18 cellular contexts compared by ENCODE assay signal in the genomic region with DNA sequence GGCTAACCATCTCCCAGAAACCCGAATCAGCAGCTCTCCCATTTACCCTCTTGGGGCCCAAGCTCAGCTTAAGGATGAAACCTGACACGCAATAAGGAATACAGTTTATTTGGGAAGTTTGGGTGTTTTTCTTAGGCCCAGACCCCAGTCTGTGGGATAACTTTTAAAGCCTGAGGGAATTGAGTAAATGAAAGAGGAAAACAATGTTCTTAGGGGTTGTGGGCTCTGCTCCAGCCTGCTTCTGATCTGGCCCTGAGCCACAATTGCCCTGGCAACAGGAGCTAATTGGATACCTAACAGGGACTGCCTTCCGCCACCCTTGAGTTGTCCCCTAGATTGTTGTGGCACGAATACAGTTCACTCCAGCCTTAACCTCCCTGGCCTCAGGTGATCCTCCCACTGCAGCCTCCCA. TPM values are rescaled to one million over a fixed set of nuclear protein-coding genes. Genes with fewer than 3 reads are reported as not detected.
DNase-seq lines count a peak whose midpoint lies in the region; ATAC-seq and TF ChIP-seq lines count a peak whose summit lies in the region.
"Had no signal": no experiment of that assay in that cellular context is flagged by ENCODE, and none has a peak within 500 bp of the region (broad histone marks: within the 10 kb centered on the region; RNA-seq: fewer than 3 reads in every experiment).

No MANE protein-coding gene starts in this region.

- H3K4me3 Mint-ChIP-seq in GM23338, result no peak overlapping the region
- H3K4me3 Mint-ChIP-seq: activated B cell treated with CpG ODN at 0.5 μM for 24 hours; dendritic cell treated with granulocyte-macrophage colony-stimulating factor and Interleukin-4, amounts not matched to agents 40 ng/mL and 50 ng/mL, for 4 days; stimulated activated naive CD8-positive, alpha-beta T cell treated with anti-CD3 and anti-CD28 coated beads, Interleukin-15, Interleukin-2, amounts not matched to agents 100 ng/mL and 50 ng/mL, for 24 hours had no signal

- no peaks in the 10 kb centered on the region for H3K36me3 Mint-ChIP-seq in GM23338 (ENCODE audit: low read depth)

- H3K9me3 Mint-ChIP-seq in GM23338, result no peaks in the 10 kb centered on the region
- H3K9me3 Mint-ChIP-seq: activated B cell treated with CpG ODN at 0.5 μM for 24 hours; dendritic cell treated with granulocyte-macrophage colony-stimulating factor and Interleukin-4, amounts not matched to agents 40 ng/mL and 50 ng/mL, for 4 days; stimulated activated naive CD8-positive, alpha-beta T cell treated with anti-CD3 and anti-CD28 coated beads, Interleukin-15, Interleukin-2, amounts not matched to agents 100 ng/mL and 50 ng/mL, for 24 hours had no signal

- H3K36me3 ChIP-seq in heart right ventricle (peaks cover 0 to 12% (median 0%) of the 10 kb centered on the region in 9 donors), right atrium auricular region (no peaks in the 10 kb centered on the region), GM23338 (ENCODE audit: insufficient read depth) (no peaks in the 10 kb centered on the region)
- H3K36me3 ChIP-seq: esophagus squamous epithelium, vagina had no signal

- H3K9me3 ChIP-seq in heart right ventricle (no peaks in the 10 kb centered on the region), right atrium auricular region (no peaks in the 10 kb centered on the region)
- H3K9me3 ChIP-seq: esophagus squamous epithelium, vagina had no signal

- H2AFZ ChIP-seq in GM23338, result no peak overlapping the region

- 32 to 38% methylated on average over 4 of the region's 4 CpGs for WGBS in heart right ventricle, 2 donors

- H3K27me3 ChIP-seq in heart right ventricle (no peaks in the 10 kb centered on the region), right atrium auricular region (no peaks in the 10 kb centered on the region), GM23338 (ENCODE audit: insufficient read depth) (peaks cover 29% of the 10 kb centered on the region)

- H3K4me2 ChIP-seq in GM23338, result no peak overlapping the region

- ATAC-seq in heart right ventricle (peak in 2 of 8 donors; percentile 15 to 21), Right ventricle myocardium inferior (no peak), GM23338 (no peak), HG02588 (IDR thresholded peaks at IDR 0.05; ENCODE audit: unreplicated experiment) (no peak), HG03521 (IDR thresholded peaks at IDR 0.05; ENCODE audit: unreplicated experiment) (no peak), HG03432 (IDR thresholded peaks at IDR 0.05; ENCODE audit: unreplicated experiment) (no peak)
- ATAC-seq: HepG2 had no signal

- peak in 1 of 2 donors; percentile 47 for DNase-seq in heart right ventricle
- no peak for DNase-seq in Right ventricle myocardium inferior (ENCODE audit: missing footprints)
- DNase-seq in NCI-H69 (lab: John Stamatoyannopoulos, UW), result peak; percentile 69
- DNase-seq in right atrium auricular region (ENCODE audit: low spot score), result no peak
- DNase-seq in GM23338 (ENCODE audit: low spot score), result no peak
- DNase-seq: activated B cell treated with CpG ODN at 0.5 μM for 24 hours; activated effector memory CD4-positive, alpha-beta T cell treated with anti-CD3 and anti-CD28 coated beads, Interleukin-2, amount 50 U/mL, for 16 hours; aorta; esophagus squamous epithelium; HCEC 1CT; NCI-H526 treated with DMSO at 0.1 percent for 48 hours had no signal

- H3K4me3 ChIP-seq in heart right ventricle (no peak overlapping the region), right atrium auricular region (no peak overlapping the region), GM23338 (no peak overlapping the region)
- H3K4me3 ChIP-seq: esophagus squamous epithelium, vagina had no signal

- H3K27ac Mint-ChIP-seq in GM23338, result no peak overlapping the region
- H3K27ac Mint-ChIP-seq: activated B cell treated with CpG ODN at 0.5 μM for 24 hours; dendritic cell treated with granulocyte-macrophage colony-stimulating factor and Interleukin-4, amounts not matched to agents 40 ng/mL and 50 ng/mL, for 4 days; stimulated activated naive CD8-positive, alpha-beta T cell treated with anti-CD3 and anti-CD28 coated beads, Interleukin-15, Interleukin-2, amounts not matched to agents 100 ng/mL and 50 ng/mL, for 24 hours had no signal

- no peaks in the 10 kb centered on the region for H3K9me2 ChIP-seq in GM23338 (ENCODE audit: insufficient read depth)

- peaks cover 14% of the 10 kb centered on the region for H3K4me1 Mint-ChIP-seq in GM23338

- TF ChIP-seq CTCF in heart right ventricle (IDR thresholded peaks at IDR 0.05) (no peak), right atrium auricular region (IDR thresholded peaks at IDR 0.05) (no peak), GM23338 (conservative IDR thresholded peaks at IDR 0.05; ENCODE audit: low read depth in 2 of 2) (no peak)

- H3K4me1 ChIP-seq in heart right ventricle (peaks cover 26 to 100% (median 77%) of the 10 kb centered on the region in 9 donors), right atrium auricular region (peaks cover 0 to 71% of the 10 kb centered on the region in 2 donors), GM23338 (ENCODE audit: insufficient read depth) (peaks cover 16% of the 10 kb centered on the region; the same call in 1 of the 2 replicates)

- H3F3A ChIP-seq in GM23338 (replicated peaks; ENCODE audit: low read depth), result 0 out of 2 replicates have a peak, but pooled peaks cover 4% of the 10 kb centered on the region

- no peaks in the 10 kb centered on the region for H3K79me2 ChIP-seq in GM23338 (replicated peaks; ENCODE audit: insufficient read depth)

- H4K20me1 ChIP-seq in GM23338 (replicated peaks; ENCODE audit: insufficient read depth), result peaks cover 4% of the 10 kb centered on the region; the same call in 1 of the 2 replicates

- intact Hi-C loops in heart right ventricle (cut with DNase I), result loop anchor here in 4 of 10 donors (5.0 to 10.0 kb wide), 3 partner anchors 37 to 69 kb away; no protein-coding TSS in a partner anchor
- intact Hi-C loops in Right ventricle myocardium inferior (cut with DNase I), result no loop called here

- H3K27ac ChIP-seq in heart right ventricle (peak overlapping the region; percentile 5 to 96 (median 66)), right atrium auricular region (peak overlapping the region; percentile 77), GM23338 (ENCODE audit: low read depth) (no peak overlapping the region)
- H3K27ac ChIP-seq: vagina had no signal

- H3K27me3 Mint-ChIP-seq in GM23338 (ENCODE audit: insufficient read depth, low read depth, poor library complexity), result peaks cover 15% of the 10 kb centered on the region
- H3K27me3 Mint-ChIP-seq: activated B cell treated with CpG ODN at 0.5 μM for 24 hours had no signal

TF ChIP-seq in GM23338, 12 proteins besides CTCF, POLR2A, EP300 and RAD21 (continues in another document):
- TF ChIP-seq EZH2 (IDR thresholded peaks at IDR 0.05; ENCODE audit: low read depth, unreplicated experiment), result no peak
- TF ChIP-seq, protein P1, sequence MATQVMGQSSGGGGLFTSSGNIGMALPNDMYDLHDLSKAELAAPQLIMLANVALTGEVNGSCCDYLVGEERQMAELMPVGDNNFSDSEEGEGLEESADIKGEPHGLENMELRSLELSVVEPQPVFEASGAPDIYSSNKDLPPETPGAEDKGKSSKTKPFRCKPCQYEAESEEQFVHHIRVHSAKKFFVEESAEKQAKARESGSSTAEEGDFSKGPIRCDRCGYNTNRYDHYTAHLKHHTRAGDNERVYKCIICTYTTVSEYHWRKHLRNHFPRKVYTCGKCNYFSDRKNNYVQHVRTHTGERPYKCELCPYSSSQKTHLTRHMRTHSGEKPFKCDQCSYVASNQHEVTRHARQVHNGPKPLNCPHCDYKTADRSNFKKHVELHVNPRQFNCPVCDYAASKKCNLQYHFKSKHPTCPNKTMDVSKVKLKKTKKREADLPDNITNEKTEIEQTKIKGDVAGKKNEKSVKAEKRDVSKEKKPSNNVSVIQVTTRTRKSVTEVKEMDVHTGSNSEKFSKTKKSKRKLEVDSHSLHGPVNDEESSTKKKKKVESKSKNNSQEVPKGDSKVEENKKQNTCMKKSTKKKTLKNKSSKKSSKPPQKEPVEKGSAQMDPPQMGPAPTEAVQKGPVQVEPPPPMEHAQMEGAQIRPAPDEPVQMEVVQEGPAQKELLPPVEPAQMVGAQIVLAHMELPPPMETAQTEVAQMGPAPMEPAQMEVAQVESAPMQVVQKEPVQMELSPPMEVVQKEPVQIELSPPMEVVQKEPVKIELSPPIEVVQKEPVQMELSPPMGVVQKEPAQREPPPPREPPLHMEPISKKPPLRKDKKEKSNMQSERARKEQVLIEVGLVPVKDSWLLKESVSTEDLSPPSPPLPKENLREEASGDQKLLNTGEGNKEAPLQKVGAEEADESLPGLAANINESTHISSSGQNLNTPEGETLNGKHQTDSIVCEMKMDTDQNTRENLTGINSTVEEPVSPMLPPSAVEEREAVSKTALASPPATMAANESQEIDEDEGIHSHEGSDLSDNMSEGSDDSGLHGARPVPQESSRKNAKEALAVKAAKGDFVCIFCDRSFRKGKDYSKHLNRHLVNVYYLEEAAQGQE (IDR thresholded peaks at IDR 0.05; ENCODE audit: unreplicated experiment), result no peak
- no peak for TF ChIP-seq STAT1 (IDR thresholded peaks at IDR 0.05; ENCODE audit: unreplicated experiment)
- TF ChIP-seq EZH2phosphoT487 (IDR thresholded peaks at IDR 0.05; ENCODE audit: unreplicated experiment), result no peak
- TF ChIP-seq CREB1 (CRISPR knock-in tag; IDR thresholded peaks at IDR 0.05; ENCODE audit: low read depth), result no peak
- TF ChIP-seq NANOG (IDR thresholded peaks at IDR 0.05; ENCODE audit: borderline replicate concordance), result no peak
- no peak for TF ChIP-seq JUNB (IDR thresholded peaks at IDR 0.05; ENCODE audit: unreplicated experiment)

RNA-seq across cellular contexts. Expression of a gene that starts 20.1 kb away (rescaled TPM):
- total RNA-seq in heart right ventricle (10 to 100 TPM; 10.4 to 27.9 (median 20.8) TPM), Right ventricle myocardium inferior (21.9 TPM), right atrium auricular region (10 to 100 TPM; 16.5 to 20.6 TPM)
- polyA plus RNA-seq in heart right ventricle (10 to 100 TPM in 1 of 2 donors, 1 to 10 TPM in 1; 4.1 to 31.1 TPM), GM23338 (2016; fragmentation: Nextera tagmentation; extraction: Ambion mirVana) (1.8 and 2.9 TPM in 2 replicates)
- total RNA-seq in GM23338 (2014; rRNA removed; shearing (Covaris generic)), result 8.5 and 9.5 TPM in 2 replicates

RNA-seq across cellular contexts. Expression of a gene that starts 29.2 kb away (rescaled TPM):
- total RNA-seq in heart right ventricle (100 to 1,000 TPM; 169 to 323 (median 224) TPM), Right ventricle myocardium inferior (214 TPM), right atrium auricular region (100 to 1,000 TPM; 136 to 158 TPM)
- polyA plus RNA-seq in heart right ventricle (100 to 1,000 TPM; 101 to 144 TPM), GM23338 (2016; fragmentation: Nextera tagmentation; extraction: Ambion mirVana) (9.6 and 10.1 TPM in 2 replicates)
- 30.4 and 32.1 TPM in 2 replicates for total RNA-seq in GM23338 (2014; rRNA removed; shearing (Covaris generic))

RNA-seq across cellular contexts. Expression of a gene that starts 43.2 kb away (rescaled TPM):
- 10 to 100 TPM; 26.1 to 32.2 (median 29.5) TPM for total RNA-seq in heart right ventricle
- polyA plus RNA-seq in heart right ventricle, result 10 to 100 TPM; 16.8 to 35.6 TPM
- 26.0 TPM for total RNA-seq in Right ventricle myocardium inferior
- total RNA-seq in right atrium auricular region, result 10 to 100 TPM; 21.7 to 30.4 TPM
- total RNA-seq in GM23338 (2014; rRNA removed; shearing (Covaris generic)), result 26.0 and 34.8 TPM in 2 replicates
- polyA plus RNA-seq in GM23338 (2016; fragmentation: Nextera tagmentation; extraction: Ambion mirVana), result 18.7 and 25.1 TPM in 2 replicates
